In the genomic region with DNA sequence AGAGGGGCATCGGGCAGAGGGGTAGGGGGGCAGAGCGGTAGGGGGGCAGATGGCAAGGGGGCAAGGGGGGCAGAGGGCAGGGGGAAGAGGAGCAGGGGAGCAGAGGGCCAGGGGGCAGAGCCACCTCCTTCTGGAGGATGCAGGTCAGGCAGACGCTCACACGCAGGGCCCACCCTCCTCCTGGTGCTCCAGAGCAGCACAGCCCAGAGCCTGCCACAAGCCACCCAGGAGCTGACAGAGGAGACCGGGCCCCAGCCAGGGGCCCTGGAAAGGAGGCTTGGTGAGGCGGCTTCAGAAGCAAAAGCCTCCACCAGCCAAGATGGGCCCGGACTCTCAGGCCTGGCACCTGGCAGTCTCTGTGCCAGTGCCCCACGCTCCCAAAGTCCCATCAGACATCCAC, we compare ENCODE assay signal across 6 cellular contexts.
"Had no signal": no experiment of that assay in that cellular context is flagged by ENCODE, and none has a peak within 500 bp of the region (broad histone marks: within the 10 kb centered on the region; RNA-seq: fewer than 3 reads in every experiment).

No MANE protein-coding gene starts in this region.

- H3K27ac Mint-ChIP-seq: GM23338, H9 had no signal

- H3K4me2 ChIP-seq: GM23338 had no signal

- H2AFZ ChIP-seq: GM23338 had no signal

- DNase-seq: H9, HCEC 1CT had no signal

- H3K4me3 Mint-ChIP-seq: GM23338, H9 had no signal

- H3K27ac ChIP-seq: HL-60 had no signal

- H3K4me3 ChIP-seq: GM23338, K562 had no signal

- H3K9me3 Mint-ChIP-seq: GM23338 had no signal

- H3K4me1 Mint-ChIP-seq: GM23338, H9 had no signal

- ATAC-seq: GM23338, HepG2, K562 had no signal
